10 cellular contexts compared by ENCODE assay signal in genomic region chr10:822661-823367, GRCh38.
DNase-seq lines count a peak whose midpoint lies in the region; ATAC-seq, FAIRE-seq and TF ChIP-seq lines count a peak whose summit lies in the region.
"Had no signal": no experiment of that assay in that cellular context is flagged by ENCODE, and none has a peak within 500 bp of the region (broad histone marks: within the 10 kb centered on the region; RNA-seq: fewer than 3 reads in every experiment).

No MANE protein-coding gene starts in this region.

- TF ChIP-seq CTCF in GM12864 (IDR thresholded peaks at IDR 0.05; ENCODE audit: low read depth, low read length, missing control alignments): no peak

- DNase-seq in GM12864 (ENCODE audit: low read depth): peak; percentile 30
- DNase-seq in T-helper 17 cell: no peak
- DNase-seq in naive B cell: peak; percentile 11
- no peak for DNase-seq in GM19239 (ENCODE audit: insufficient read length, low spot score)

- H3K27me3 Mint-ChIP-seq in T-helper 17 cell (no peaks in the 10 kb centered on the region), naive B cell (no peaks in the 10 kb centered on the region)

- no peaks in the 10 kb centered on the region for H3K9me3 ChIP-seq in T-helper 17 cell (ENCODE audit: control insufficient read depth, low read length, poor library complexity, severe bottlenecking)
- H3K9me3 ChIP-seq: right atrium auricular region had no signal

- H3K36me3 Mint-ChIP-seq in T-helper 17 cell (ENCODE audit: low read depth): peaks cover 11% of the 10 kb centered on the region
- peaks cover 25 to 38% of the 10 kb centered on the region in 2 donors for H3K36me3 Mint-ChIP-seq in naive B cell

- H3K4me1 Mint-ChIP-seq in T-helper 17 cell (peaks cover 21% of the 10 kb centered on the region), naive B cell (peaks cover 34 to 56% (median 38%) of the 10 kb centered on the region in 3 donors)

- no peak overlapping the region for H3K4me3 Mint-ChIP-seq in T-helper 17 cell
- H3K4me3 Mint-ChIP-seq in naive B cell: peak overlapping the region in 7 of 8 donors; percentile 68 to 89 (median 82)

- ATAC-seq in GM21576 (IDR thresholded peaks at IDR 0.05; ENCODE audit: unreplicated experiment) (peak; percentile 49), T-helper 17 cell (no peak), naive B cell (ENCODE audit: low read depth in 2 of 2) (peak; percentile 61 to 79), GM21528 (IDR thresholded peaks at IDR 0.05; ENCODE audit: low FRiP score, unreplicated experiment) (no peak), GM19035 (IDR thresholded peaks at IDR 0.05; ENCODE audit: unreplicated experiment) (no peak), SK-N-SH treated with all-trans-retinoic acid at 6 μM for 48 hours (no peak)

- FAIRE-seq in GM19239 (lab: Jason Lieb, UNC): no peak

- H3K9me3 Mint-ChIP-seq in naive B cell: no peaks in the 10 kb centered on the region

- H3K4me3 ChIP-seq in GM12864 (ENCODE audit: low read depth, low read length): no peak overlapping the region
- H3K4me3 ChIP-seq: coronary artery, right atrium auricular region had no signal

- peak overlapping the region; percentile 47 for H3K27ac Mint-ChIP-seq in T-helper 17 cell
- peak overlapping the region; percentile 58 to 93 (median 92) for H3K27ac Mint-ChIP-seq in naive B cell

TF ChIP-seq in SK-N-SH treated with all-trans-retinoic acid at 6 μM for 48 hours, 23 proteins besides CTCF, POLR2A, EP300 and RAD21:
- TF ChIP-seq CREB5 (CRISPR knock-in tag; IDR thresholded peaks at IDR 0.05; ENCODE audit: low read depth) (no peak), ZFP3 (CRISPR knock-in tag; IDR thresholded peaks at IDR 0.05) (no peak), POU6F1 (CRISPR knock-in tag; IDR thresholded peaks at IDR 0.05; ENCODE audit: borderline replicate concordance, low read depth) (no peak), ARNTL (CRISPR knock-in tag; IDR thresholded peaks at IDR 0.05; ENCODE audit: borderline replicate concordance, low read depth) (no peak), TSHZ2 (CRISPR knock-in tag; IDR thresholded peaks at IDR 0.05) (no peak), OSR1 (CRISPR knock-in tag; IDR thresholded peaks at IDR 0.05) (no peak), SNAI2 (CRISPR knock-in tag; IDR thresholded peaks at IDR 0.05) (no peak), ISL1 (CRISPR knock-in tag; IDR thresholded peaks at IDR 0.05) (no peak), PPARA (CRISPR knock-in tag; IDR thresholded peaks at IDR 0.05; ENCODE audit: borderline replicate concordance) (no peak), BACH2 (CRISPR knock-in tag; IDR thresholded peaks at IDR 0.05; ENCODE audit: borderline replicate concordance) (no peak), ZNF565 (CRISPR knock-in tag; conservative IDR thresholded peaks at IDR 0.05; ENCODE audit: low read depth) (no peak), ZFP30 (CRISPR knock-in tag; IDR thresholded peaks at IDR 0.05) (no peak)

Comparison
In these comparisons a context has a peak if more than half of its experiments do, and no peak if none do; other contexts are left out.
1. DNase-seq: peak in GM12864 (single experiment) and naive B cell (single experiment); none in T-helper 17 cell (0 of 3) and GM19239 (single experiment).
2. ATAC-seq: peak in GM21576 (single experiment) and naive B cell (2 of 2); none in T-helper 17 cell (single experiment), GM21528 (single experiment), GM19035 (single experiment) and SK-N-SH treated with all-trans-retinoic acid at 6 μM for 48 hours (single experiment).